ENCODE assay signal across 11 cellular contexts in genomic region chr1:10494418-10494753, GRCh38. TPM values are rescaled to one million over a fixed set of nuclear protein-coding genes. Genes with fewer than 3 reads are reported as not detected.
A peak's percentile ranks its signal among the peaks of the same experiment; 100 is the strongest.
DNase-seq lines count a peak whose midpoint lies in the region; ATAC-seq and TF ChIP-seq lines count a peak whose summit lies in the region.
"Had no signal": no experiment of that assay in that cellular context is flagged by ENCODE, and none has a peak within 500 bp of the region (broad histone marks: within the 10 kb centered on the region; RNA-seq: fewer than 3 reads in every experiment).

No MANE protein-coding gene starts in this region.

- TF ChIP-seq CTCF in RWPE1 (conservative IDR thresholded peaks at IDR 0.05; ENCODE audit: low read depth) (no peak), Caco-2 (IDR thresholded peaks at IDR 0.05; ENCODE audit: insufficient read depth in 1 of 2, low read depth in 1 of 2, low read length in 1 of 2, severe bottlenecking in 1 of 2, unreplicated experiment in 1 of 2) (no peak)

- H4K20me1 ChIP-seq in BLaER1 treated with 17β-estradiol and CSF1 and Interleukin-3, amounts not matched to agents 10 nM and 100 nM = peaks cover 42 to 99% (median 86%) of the 10 kb centered on the region in 11 experiments; a peak in 20 of 22 replicates

- no peaks in the 10 kb centered on the region for H3K9me3 ChIP-seq in BLaER1 treated with 17β-estradiol and CSF1 and Interleukin-3, amounts not matched to agents 10 nM and 100 nM (replicated peaks in 1 of 11)
- no peaks in the 10 kb centered on the region for H3K9me3 ChIP-seq in iPS-15b (ENCODE audit: control insufficient read depth, insufficient read depth, low read length)
- H3K9me3 ChIP-seq in Caco-2 = no peaks in the 10 kb centered on the region
- H3K9me3 ChIP-seq: esophagus squamous epithelium, SJCRH30 had no signal

- peaks cover 14 to 26% (median 23%) of the 10 kb centered on the region in 10 experiments for H3K4me1 ChIP-seq in BLaER1 treated with 17β-estradiol and CSF1 and Interleukin-3, amounts not matched to agents 10 nM and 100 nM
- H3K4me1 ChIP-seq in iPS-15b (ENCODE audit: control insufficient read depth, insufficient read depth, low read length) (peaks cover 6% of the 10 kb centered on the region), Caco-2 (peaks cover 15% of the 10 kb centered on the region)
- H3K4me1 ChIP-seq: SJCRH30 had no signal

- H3K9ac ChIP-seq in BLaER1 treated with 17β-estradiol and CSF1 and Interleukin-3, amounts not matched to agents 10 nM and 100 nM = peak overlapping the region in 3 of 11 experiments; percentile 31 to 63 (median 44); a peak in 4 of 22 replicates
- H3K9ac ChIP-seq in iPS-15b (ENCODE audit: low read depth, low read length) = peak overlapping the region; percentile 24

- peak; percentile 10 for ATAC-seq in GM21381 (IDR thresholded peaks at IDR 0.05; ENCODE audit: unreplicated experiment)

- no TSS peak for BruUV-seq in Caco-2 (replicated peaks; lab: Mats Ljungman, UMichigan)

- no peaks in the 10 kb centered on the region for H3K27me3 ChIP-seq in BLaER1 treated with 17β-estradiol and CSF1 and Interleukin-3, amounts not matched to agents 10 nM and 100 nM
- H3K27me3 ChIP-seq in iPS-15b (ENCODE audit: control insufficient read depth, insufficient read depth, low read length) (no peaks in the 10 kb centered on the region), Caco-2 (replicated peaks; ENCODE audit: control insufficient read depth, insufficient read depth, low read length) (no peaks in the 10 kb centered on the region)
- H3K27me3 ChIP-seq: esophagus squamous epithelium, SJCRH30 had no signal

- H3K4me3 ChIP-seq in BLaER1 treated with 17β-estradiol and CSF1 and Interleukin-3, amounts not matched to agents 10 nM and 100 nM = no peak overlapping the region
- H3K4me3 ChIP-seq in iPS-15b (ENCODE audit: low read depth, low read length) (no peak overlapping the region), Caco-2 (ENCODE audit: low read depth, low read length) (no peak overlapping the region)
- H3K4me3 ChIP-seq: SJCRH30 had no signal

- peak overlapping the region in 10 of 11 experiments; percentile 77 to 95 (median 90); a peak in 11 of 22 replicates for H3K4me2 ChIP-seq in BLaER1 treated with 17β-estradiol and CSF1 and Interleukin-3, amounts not matched to agents 10 nM and 100 nM

- DNase-seq in RWPE1 (ENCODE audit: low spot score) = no peak
- DNase-seq in effector CD8-positive, alpha-beta T cell (lab: John Stamatoyannopoulos, UW) = no peak
- DNase-seq in Caco-2 = no peak
- DNase-seq in DMS53 (lab: John Stamatoyannopoulos, UW) = no peak
- DNase-seq in stimulated activated CD4-positive, alpha-beta T cell treated with anti-CD3 and anti-CD28 coated beads, Interleukin-12 subunit alpha, Interleukin-12 subunit beta, amount 100 ng/mL, for 4 hours = no peak
- DNase-seq: esophagus squamous epithelium had no signal

- H3K36me3 Mint-ChIP-seq in Caco-2 (ENCODE audit: insufficient read depth, unreplicated experiment) = peaks cover 5% of the 10 kb centered on the region

- H3K27ac Mint-ChIP-seq in Caco-2 (ENCODE audit: unreplicated experiment) = no peak overlapping the region

- no peaks in the 10 kb centered on the region for H3K27me3 Mint-ChIP-seq in Caco-2 (ENCODE audit: insufficient read depth, unreplicated experiment)

- CTCF ChIA-PET in RWPE1 (lab: Yijun Ruan, JAX) (interaction anchor here (0.5 to 4.0 kb wide), 22 partner anchors 9 to 748 kb away, joined by 3 to 44 read pairs (median 4); partner anchors contain the start of gene CENPS), Caco-2 (lab: Charles Lee) (interaction anchor here (0.5 to 3.1 kb wide), 8 partner anchors 9 to 842 kb away, joined by 3 to 23 read pairs (median 5); partner anchors contain the start of gene CENPS)

- peaks cover 5% of the 10 kb centered on the region for H3K4me1 Mint-ChIP-seq in Caco-2 (ENCODE audit: low read depth, unreplicated experiment)

- H3K9me3 Mint-ChIP-seq in Caco-2 (ENCODE audit: unreplicated experiment) = no peaks in the 10 kb centered on the region
- H3K9me3 Mint-ChIP-seq: activated naive CD4-positive, alpha-beta T cell treated with anti-CD3 and anti-CD28 coated beads for 36 hours had no signal

- intact Hi-C loops in Caco-2 (cut with micrococcal nuclease; ENCODE audit: unreplicated experiment) = loop anchor here (1.0 to 2.0 kb wide), 3 partner anchors 20 to 117 kb away; partner anchors contain the start of genes CENPS and PEX14

- no peak overlapping the region for H3K27ac ChIP-seq in BLaER1 treated with 17β-estradiol and CSF1 and Interleukin-3, amounts not matched to agents 10 nM and 100 nM
- H3K27ac ChIP-seq in RWPE1 = peak overlapping the region; percentile 95
- H3K27ac ChIP-seq: SJCRH30 had no signal

- H3K36me3 ChIP-seq in BLaER1 treated with 17β-estradiol and CSF1 and Interleukin-3, amounts not matched to agents 10 nM and 100 nM = peaks cover 10 to 55% (median 26%) of the 10 kb centered on the region in 11 experiments; a peak in 20 of 22 replicates
- H3K36me3 ChIP-seq in iPS-15b (ENCODE audit: control insufficient read depth, insufficient read depth, low read length) (peaks cover 3% of the 10 kb centered on the region), Caco-2 (ENCODE audit: control insufficient read depth, insufficient read depth, low read length) (no peaks in the 10 kb centered on the region; the same call in 1 of the 2 replicates)

- POLR2A ChIA-PET in RWPE1 (lab: Yijun Ruan, JAX; ENCODE audit: low non-redundant PET) = no interaction called here
- POLR2A ChIA-PET in Caco-2 (lab: Charles Lee) = no interaction called here

- H3K4me3 Mint-ChIP-seq in Caco-2 (ENCODE audit: unreplicated experiment) = no peak overlapping the region

RNA-seq across cellular contexts. Expression of gene PEX14, which starts 19.6 kb away (rescaled TPM):
- total RNA-seq in Caco-2 (2022) = 19.9 and 22.2 TPM in 2 replicates

RNA-seq across cellular contexts. Expression of gene DFFA, which starts 22.1 kb away (rescaled TPM):
- total RNA-seq in Caco-2 (2022) = 80.2 and 80.4 TPM in 2 replicates

RNA-seq across cellular contexts. Expression of gene CORT, which starts 44.6 kb away (rescaled TPM):
- 0.79 TPM in 1 of 2 replicates, not detected in the other for total RNA-seq in Caco-2 (2022)
